1 cellular context compared by ENCODE assay signal in the genomic region with DNA sequence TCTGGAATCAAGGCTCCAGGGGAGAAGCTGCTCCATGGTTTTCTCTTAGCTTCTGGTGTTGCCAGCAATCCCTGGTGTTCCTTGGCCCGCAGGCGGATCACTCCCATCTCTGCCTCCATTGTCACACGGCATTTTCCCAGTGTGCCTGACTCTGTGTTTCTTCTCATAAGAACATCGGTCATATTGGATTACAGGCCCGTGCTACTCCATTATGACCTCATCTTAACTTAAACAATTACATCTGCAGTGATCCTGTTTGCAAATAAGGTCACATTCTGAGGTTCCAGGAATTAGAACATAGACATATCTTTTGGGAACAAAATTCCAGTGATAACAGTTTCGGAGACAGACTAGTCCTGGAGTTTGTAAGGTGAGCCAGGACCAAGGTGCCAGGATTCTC.
TF ChIP-seq lines count a peak whose summit lies in the region.

No MANE protein-coding gene starts in this region.

TF ChIP-seq in HepG2, 621 proteins besides CTCF, POLR2A, EP300 and RAD21:
- TF ChIP-seq ATF7 (IDR thresholded peaks at IDR 0.05): peak; percentile 61
- no peak for TF ChIP-seq ATF7 (CRISPR knock-in tag; IDR thresholded peaks at IDR 0.05)
- no peak for TF ChIP-seq KDM4B (CRISPR knock-in tag; IDR thresholded peaks at IDR 0.05)
